ENCODE assay signal across 8 cellular contexts in the genomic region with DNA sequence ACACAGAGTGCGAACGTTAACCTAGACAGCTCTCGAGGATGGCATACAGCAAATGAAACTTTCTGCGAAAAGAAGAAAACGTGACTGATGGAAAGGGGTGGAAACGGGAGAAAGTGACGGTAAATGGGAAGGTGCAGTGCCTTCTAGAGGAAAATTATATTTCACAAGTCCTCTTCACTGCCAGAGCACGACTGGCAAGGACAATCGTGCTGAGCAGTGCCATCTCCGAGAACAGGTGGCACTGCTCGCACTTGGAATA. TPM values are rescaled to one million over a fixed set of nuclear protein-coding genes. Genes with fewer than 3 reads are reported as not detected.
DNase-seq lines count a peak whose midpoint lies in the region; ATAC-seq and TF ChIP-seq lines count a peak whose summit lies in the region.

No MANE protein-coding gene starts in this region.

- no peak overlapping the region for H3K27ac ChIP-seq in HUES6 (ENCODE audit: low read depth, low read length)
- no peak overlapping the region for H3K27ac ChIP-seq in ectodermal cell (ENCODE audit: insufficient read depth, low read depth, low read length, poor library complexity, severe bottlenecking)
- H3K27ac ChIP-seq in naive thymus-derived CD4-positive, alpha-beta T cell (ENCODE audit: low read depth, low read length): peak overlapping the region; percentile 87

- CTCF ChIA-PET in naive thymus-derived CD4-positive, alpha-beta T cell (lab: Charles Lee): interaction anchor here (0.5 to 1.7 kb wide), 3 partner anchors 68 to 230 kb away, joined by 3 to 7 read pairs (median 3); no protein-coding TSS in a partner anchor

- peaks cover 24 to 50% (median 42%) of the 10 kb centered on the region in 7 donors for H3K4me1 Mint-ChIP-seq in naive thymus-derived CD4-positive, alpha-beta T cell
- peaks cover 48% of the 10 kb centered on the region for H3K4me1 Mint-ChIP-seq in activated T-helper 1 cell treated with anti-CD3 and anti-CD28 coated beads, Interleukin-12 subunit alpha, Interleukin-12 subunit beta, Interleukin-2, Interleukin-4 antibody, amounts not matched to agents 30 ng/mL and 10 ng/mL and 1 ng/mL, durations not matched to agents 14 hours and 24 hours and 36 hours (ENCODE audit: low read depth)

- H3K9ac ChIP-seq in HUES6 (ENCODE audit: low read length): peak overlapping the region; percentile 74

- POLR2A ChIA-PET in naive thymus-derived CD4-positive, alpha-beta T cell (lab: Charles Lee): interaction anchor here (0.6 to 6.6 kb wide), 12 partner anchors 9 to 607 kb away, joined by 3 to 58 read pairs (median 4); partner anchors contain the start of gene GLS

- ATAC-seq in naive thymus-derived CD4-positive, alpha-beta T cell: no peak

- 7 to 8% methylated on average over 11 of the region's 11 CpGs for WGBS in ectodermal cell, 2 experiments

- TF ChIP-seq CTCF in BE2C (IDR thresholded peaks at IDR 0.05; ENCODE audit: low read depth, low read length): no peak

- no peak overlapping the region for H3K27ac Mint-ChIP-seq in naive thymus-derived CD4-positive, alpha-beta T cell
- H3K27ac Mint-ChIP-seq in activated T-helper 1 cell treated with anti-CD3 and anti-CD28 coated beads, Interleukin-12 subunit alpha, Interleukin-12 subunit beta, Interleukin-2, Interleukin-4 antibody, amounts not matched to agents 30 ng/mL and 10 ng/mL and 1 ng/mL, durations not matched to agents 14 hours and 24 hours and 36 hours: no peak overlapping the region

- H3K27me3 ChIP-seq in BE2C (no peaks in the 10 kb centered on the region), HUES6 (ENCODE audit: control insufficient read depth, insufficient read depth, low read length) (peaks cover 29% of the 10 kb centered on the region), ectodermal cell (ENCODE audit: control insufficient read depth, insufficient read depth, low read length, poor library complexity, severe bottlenecking) (peaks cover 39% of the 10 kb centered on the region)
- H3K27me3 ChIP-seq in naive thymus-derived CD4-positive, alpha-beta T cell (ENCODE audit: control insufficient read depth in 2 of 2, insufficient read depth in 2 of 2, low read length in 2 of 2): no peaks in the 10 kb centered on the region

- DNase-seq in BE2C (no peak), HK-2 (ENCODE audit: unreplicated experiment) (no peak), activated T-cell treated with anti-CD3 and anti-CD28 coated beads for 4 hours (no peak)
- DNase-seq in naive thymus-derived CD4-positive, alpha-beta T cell: no peak
- no peak for DNase-seq in activated T-helper 1 cell treated with anti-CD3 and anti-CD28 coated beads, Interleukin-12 subunit alpha, Interleukin-12 subunit beta, Interleukin-2, Interleukin-4 antibody, amounts not matched to agents 30 ng/mL and 10 ng/mL and 1 ng/mL, durations not matched to agents 14 hours and 24 hours and 36 hours (ENCODE audit: low spot score)
- DNase-seq in effector CD8-positive, alpha-beta T cell (lab: John Stamatoyannopoulos, UW): no peak

- intact Hi-C loops in naive thymus-derived CD4-positive, alpha-beta T cell (cut with micrococcal nuclease): loop anchor here (2.0 to 5.0 kb wide), 6 partner anchors 17 to 1251 kb away; partner anchors contain the start of genes NAB1 (in 1 of the 2), NEMP2 (in 1 of the 2) and OSGEPL1 (in 1 of the 2)
- intact Hi-C loops in activated T-helper 1 cell treated with anti-CD3 and anti-CD28 coated beads, Interleukin-12 subunit alpha, Interleukin-12 subunit beta, Interleukin-2, Interleukin-4 antibody, amounts not matched to agents 30 ng/mL and 10 ng/mL and 1 ng/mL, durations not matched to agents 14 hours and 24 hours and 36 hours (cut with micrococcal nuclease): loop anchor here (1.0 to 10.0 kb wide), 8 partner anchors 8 to 1571 kb away; partner anchors contain the start of genes ASNSD1, MFSD6, NEMP2 and WDR75

- H3K27me3 Mint-ChIP-seq in naive thymus-derived CD4-positive, alpha-beta T cell: no peaks in the 10 kb centered on the region
- H3K27me3 Mint-ChIP-seq in activated T-helper 1 cell treated with anti-CD3 and anti-CD28 coated beads, Interleukin-12 subunit alpha, Interleukin-12 subunit beta, Interleukin-2, Interleukin-4 antibody, amounts not matched to agents 30 ng/mL and 10 ng/mL and 1 ng/mL, durations not matched to agents 14 hours and 24 hours and 36 hours (ENCODE audit: insufficient read depth): no peaks in the 10 kb centered on the region

- H3K4me1 ChIP-seq in BE2C (peaks cover 4% of the 10 kb centered on the region; the same call in 1 of the 2 replicates), HUES6 (ENCODE audit: control insufficient read depth, insufficient read depth, low read length) (peaks cover 5% of the 10 kb centered on the region; the same call in 1 of the 2 replicates), ectodermal cell (ENCODE audit: control insufficient read depth, insufficient read depth, low read length) (peaks cover 7% of the 10 kb centered on the region)
- H3K4me1 ChIP-seq in naive thymus-derived CD4-positive, alpha-beta T cell (ENCODE audit: control insufficient read depth in 2 of 2, insufficient read depth in 2 of 2, low read length in 2 of 2): peaks cover 40 to 47% of the 10 kb centered on the region in 2 donors

- peak overlapping the region; percentile 80 for H3K4me3 ChIP-seq in BE2C (ENCODE audit: low read depth, low read length)
- H3K4me3 ChIP-seq in HUES6 (ENCODE audit: low read depth, low read length): peak overlapping the region; percentile 88
- peak overlapping the region; percentile 76 for H3K4me3 ChIP-seq in ectodermal cell (ENCODE audit: insufficient read depth, low read depth, low read length)
- peak overlapping the region; percentile 69 for H3K4me3 ChIP-seq in naive thymus-derived CD4-positive, alpha-beta T cell (ENCODE audit: low read length)

- peaks cover 0 to 6% (median 0%) of the 10 kb centered on the region in 11 donors for H3K9me3 Mint-ChIP-seq in naive thymus-derived CD4-positive, alpha-beta T cell
- H3K9me3 Mint-ChIP-seq in activated T-helper 1 cell treated with anti-CD3 and anti-CD28 coated beads, Interleukin-12 subunit alpha, Interleukin-12 subunit beta, Interleukin-2, Interleukin-4 antibody, amounts not matched to agents 30 ng/mL and 10 ng/mL and 1 ng/mL, durations not matched to agents 14 hours and 24 hours and 36 hours: peaks cover 5% of the 10 kb centered on the region

- H3K36me3 ChIP-seq in BE2C: peaks cover under 1% of the 10 kb centered on the region; the same call in 1 of the 2 replicates
- peaks cover 25% of the 10 kb centered on the region for H3K36me3 ChIP-seq in HUES6 (ENCODE audit: control insufficient read depth, insufficient read depth, low read length)
- no peaks in the 10 kb centered on the region for H3K36me3 ChIP-seq in ectodermal cell (ENCODE audit: control insufficient read depth, insufficient read depth, low read length)
- peaks cover 4 to 10% (median 8%) of the 10 kb centered on the region in 3 experiments for H3K36me3 ChIP-seq in naive thymus-derived CD4-positive, alpha-beta T cell (ENCODE audit: control insufficient read depth in 2 of 3, insufficient read depth in 3 of 3, low read length in 3 of 3)

- no peak overlapping the region for H3K4me3 Mint-ChIP-seq in naive thymus-derived CD4-positive, alpha-beta T cell
- no peak overlapping the region for H3K4me3 Mint-ChIP-seq in activated T-helper 1 cell treated with anti-CD3 and anti-CD28 coated beads, Interleukin-12 subunit alpha, Interleukin-12 subunit beta, Interleukin-2, Interleukin-4 antibody, amounts not matched to agents 30 ng/mL and 10 ng/mL and 1 ng/mL, durations not matched to agents 14 hours and 24 hours and 36 hours

- peaks cover 6 to 24% (median 18%) of the 10 kb centered on the region in 5 donors for H3K36me3 Mint-ChIP-seq in naive thymus-derived CD4-positive, alpha-beta T cell
- peaks cover 22% of the 10 kb centered on the region for H3K36me3 Mint-ChIP-seq in activated T-helper 1 cell treated with anti-CD3 and anti-CD28 coated beads, Interleukin-12 subunit alpha, Interleukin-12 subunit beta, Interleukin-2, Interleukin-4 antibody, amounts not matched to agents 30 ng/mL and 10 ng/mL and 1 ng/mL, durations not matched to agents 14 hours and 24 hours and 36 hours (ENCODE audit: low read depth)

- H3K9me3 ChIP-seq in BE2C (no peaks in the 10 kb centered on the region), HUES6 (ENCODE audit: control insufficient read depth, insufficient read depth, low read depth, low read length) (no peaks in the 10 kb centered on the region), ectodermal cell (ENCODE audit: control insufficient read depth, low read length) (no peaks in the 10 kb centered on the region)
- H3K9me3 ChIP-seq in naive thymus-derived CD4-positive, alpha-beta T cell (ENCODE audit: control insufficient read depth in 2 of 3, low read length in 3 of 3): no peaks in the 10 kb centered on the region

RNA-seq across cellular contexts. Expression of gene STAT1, which starts 0.4 kb away (rescaled TPM):
- polyA plus RNA-seq in BE2C (2012; ENCODE audit: insufficient read depth, insufficient read length, low read depth): 13.9 TPM
- 44.2 TPM for polyA plus RNA-seq in ectodermal cell (2013, experiment 1 of 4)
- 45.0 TPM for polyA plus RNA-seq in ectodermal cell (2013, experiment 2 of 4)
- 35.3 TPM for polyA plus RNA-seq in ectodermal cell (2013, experiment 3 of 4)
- polyA plus RNA-seq in ectodermal cell (2013, experiment 4 of 4): 38.4 TPM
- 1,000 to 10,000 TPM in 1 of 5 experiments, 10 to 100 TPM in 4; 74.1 to 1,177 (median 89.6) TPM for total RNA-seq in naive thymus-derived CD4-positive, alpha-beta T cell
- 100 to 1,000 TPM; 221 to 244 TPM for polyA plus RNA-seq in naive thymus-derived CD4-positive, alpha-beta T cell
- 129 and 136 TPM in 2 replicates for total RNA-seq in activated T-helper 1 cell treated with anti-CD3 and anti-CD28 coated beads, Interleukin-12 subunit alpha, Interleukin-12 subunit beta, Interleukin-2, Interleukin-4 antibody, amounts not matched to agents 30 ng/mL and 10 ng/mL and 1 ng/mL, durations not matched to agents 14 hours and 24 hours and 36 hours
